Comparison of ENCODE assay signal across 10 cellular contexts in the genomic region with DNA sequence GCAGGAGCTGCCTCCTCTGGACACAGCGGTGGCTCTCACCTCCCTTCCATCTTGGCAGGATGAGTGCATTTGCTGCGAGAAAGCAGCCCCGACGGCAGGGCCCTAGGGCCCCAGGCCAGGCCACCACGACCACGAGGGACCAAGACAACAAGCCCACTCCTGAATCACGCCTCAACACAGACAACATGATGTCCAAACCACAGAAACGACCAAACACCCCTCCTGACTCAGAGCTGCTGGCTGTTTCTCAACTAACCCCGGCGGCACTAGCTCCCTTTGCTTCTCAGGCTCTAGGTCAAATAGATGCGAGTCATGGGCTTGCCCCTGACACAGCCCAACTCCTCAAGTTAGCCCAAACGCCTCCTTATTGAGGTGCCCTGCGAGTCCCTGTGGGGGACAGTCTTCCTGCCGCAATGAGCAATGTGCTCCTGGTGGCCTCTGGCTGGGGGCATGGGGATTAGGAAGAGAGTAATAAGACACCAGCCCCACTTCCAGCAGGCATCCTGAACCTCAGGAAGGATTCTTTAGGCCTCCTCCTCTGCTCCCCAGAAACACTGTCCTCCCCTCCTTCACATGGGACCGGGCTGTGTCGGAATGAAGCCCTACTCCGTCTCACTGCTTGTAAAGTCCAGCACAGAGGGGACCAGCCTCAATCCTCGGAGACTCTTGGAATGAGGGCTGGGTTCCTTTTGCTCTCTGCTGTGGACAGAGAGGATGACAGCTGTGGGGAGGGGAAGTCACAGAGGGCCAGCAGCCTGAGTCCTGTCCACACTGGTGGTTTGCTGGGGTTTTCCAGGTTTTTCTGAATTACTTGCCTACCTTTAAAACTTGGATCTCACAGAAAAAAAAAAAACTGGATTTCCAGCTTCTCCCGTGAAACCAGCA. TPM values are rescaled to one million over a fixed set of nuclear protein-coding genes. Genes with fewer than 3 reads are reported as not detected.
A peak's percentile ranks its signal among the peaks of the same experiment; 100 is the strongest.
DNase-seq lines count a peak whose midpoint lies in the region; ATAC-seq and TF ChIP-seq lines count a peak whose summit lies in the region.
"Had no signal": no experiment of that assay in that cellular context is flagged by ENCODE, and none has a peak within 500 bp of the region (broad histone marks: within the 10 kb centered on the region; RNA-seq: fewer than 3 reads in every experiment).

No MANE protein-coding gene starts in this region.

- H3K27ac Mint-ChIP-seq in naive thymus-derived CD8-positive, alpha-beta T cell = peak overlapping the region in 2 of 10 donors; percentile 37 to 80

- H3K4me1 ChIP-seq in BLaER1 treated with 17β-estradiol and CSF1 and Interleukin-3, amounts not matched to agents 10 nM and 100 nM = peaks cover 76 to 97% (median 88%) of the 10 kb centered on the region in 10 experiments
- H3K4me1 ChIP-seq in HUES64 (ENCODE audit: insufficient read depth, low read length) = peaks cover 8% of the 10 kb centered on the region; the same call in 1 of the 2 replicates
- no peaks in the 10 kb centered on the region for H3K4me1 ChIP-seq in upper lobe of right lung

- peak overlapping the region; percentile 28 to 83 (median 60); a peak in 20 of 22 replicates for H3K27ac ChIP-seq in BLaER1 treated with 17β-estradiol and CSF1 and Interleukin-3, amounts not matched to agents 10 nM and 100 nM
- H3K27ac ChIP-seq in HUES64 (ENCODE audit: low read depth, low read length) = no peak overlapping the region
- no peak overlapping the region for H3K27ac ChIP-seq in upper lobe of right lung

- no peaks in the 10 kb centered on the region for H3K9me3 Mint-ChIP-seq in naive thymus-derived CD8-positive, alpha-beta T cell

- WGBS in HUES64 = 90% methylated on average over 18 of the region's 19 CpGs

- no peaks in the 10 kb centered on the region for H3K27me3 Mint-ChIP-seq in naive thymus-derived CD8-positive, alpha-beta T cell

- DNase-seq in astrocyte of the hippocampus (ENCODE audit: low read depth, low spot score) (peak; percentile 62), myocyte (ENCODE audit: low read depth) (peak; percentile 78), Kasumi-1 (lab: John Stamatoyannopoulos, UW) (no peak), upper lobe of right lung (no peak), NCI-H1105 treated with DMSO at 0.1 percent for 48 hours (lab: John Stamatoyannopoulos, UW) (no peak)
- no peak for DNase-seq in naive thymus-derived CD8-positive, alpha-beta T cell
- DNase-seq: midbrain had no signal

- intact Hi-C loops in upper lobe of right lung (cut with DNase I) = no loop called here

- peak overlapping the region; percentile 49 to 79 (median 62); a peak in 20 of 22 replicates for H3K9ac ChIP-seq in BLaER1 treated with 17β-estradiol and CSF1 and Interleukin-3, amounts not matched to agents 10 nM and 100 nM
- H3K9ac ChIP-seq in HUES64 (ENCODE audit: low read depth, low read length) = peak overlapping the region; percentile 38; the same call in 1 of the 2 replicates

- peaks cover 19 to 50% (median 31%) of the 10 kb centered on the region in 4 donors for H3K4me1 Mint-ChIP-seq in naive thymus-derived CD8-positive, alpha-beta T cell

- no peaks in the 10 kb centered on the region for H3K9me3 ChIP-seq in BLaER1 treated with 17β-estradiol and CSF1 and Interleukin-3, amounts not matched to agents 10 nM and 100 nM (replicated peaks in 1 of 11)
- no peaks in the 10 kb centered on the region for H3K9me3 ChIP-seq in HUES64 (ENCODE audit: insufficient read depth, low read depth, low read length)
- no peaks in the 10 kb centered on the region for H3K9me3 ChIP-seq in upper lobe of right lung

- H3K4me3 Mint-ChIP-seq in naive thymus-derived CD8-positive, alpha-beta T cell = no peak overlapping the region

- POLR2A ChIA-PET in naive thymus-derived CD8-positive, alpha-beta T cell (lab: Charles Lee) = interaction anchor here (0.7 kb wide), 1 partner anchor 22 kb away, joined by 3 read pairs; no protein-coding TSS in a partner anchor

- H3K4me3 ChIP-seq in BLaER1 treated with 17β-estradiol and CSF1 and Interleukin-3, amounts not matched to agents 10 nM and 100 nM = no peak overlapping the region
- H3K4me3 ChIP-seq in HUES64 (ENCODE audit: low read length) = no peak overlapping the region
- no peak overlapping the region for H3K4me3 ChIP-seq in upper lobe of right lung

- no peak for TF ChIP-seq CTCF in upper lobe of right lung (IDR thresholded peaks at IDR 0.05)

- peaks cover 0 to 54% (median 0%) of the 10 kb centered on the region in 3 donors for H3K36me3 Mint-ChIP-seq in naive thymus-derived CD8-positive, alpha-beta T cell

- ATAC-seq in upper lobe of right lung = no peak
- no peak for ATAC-seq in naive thymus-derived CD8-positive, alpha-beta T cell

- H4K20me1 ChIP-seq in BLaER1 treated with 17β-estradiol and CSF1 and Interleukin-3, amounts not matched to agents 10 nM and 100 nM = peaks cover 79 to 100% (median 98%) of the 10 kb centered on the region in 11 experiments

- peaks cover 83 to 98% (median 94%) of the 10 kb centered on the region in 11 experiments for H3K36me3 ChIP-seq in BLaER1 treated with 17β-estradiol and CSF1 and Interleukin-3, amounts not matched to agents 10 nM and 100 nM
- H3K36me3 ChIP-seq in HUES64 (ENCODE audit: insufficient read depth, low read length) (peaks cover 77% of the 10 kb centered on the region), upper lobe of right lung (peaks cover 40% of the 10 kb centered on the region)

- H3K4me2 ChIP-seq in BLaER1 treated with 17β-estradiol and CSF1 and Interleukin-3, amounts not matched to agents 10 nM and 100 nM = peak overlapping the region; percentile 89 to 99 (median 95)

- no peaks in the 10 kb centered on the region for H3K27me3 ChIP-seq in BLaER1 treated with 17β-estradiol and CSF1 and Interleukin-3, amounts not matched to agents 10 nM and 100 nM
- H3K27me3 ChIP-seq in HUES64 (ENCODE audit: insufficient read depth, low read length) = no peaks in the 10 kb centered on the region
- H3K27me3 ChIP-seq in upper lobe of right lung = no peaks in the 10 kb centered on the region

RNA-seq across cellular contexts. Expression of gene ATF5, which starts 6.9 kb away (rescaled TPM):
- 12.8 TPM for polyA plus RNA-seq in HUES64 (2013, experiment 1 of 2)
- 8.6 TPM for polyA plus RNA-seq in HUES64 (2013, experiment 2 of 2)
- total RNA-seq in myocyte = 31.9 and 32.8 TPM in 2 replicates
- polyA plus RNA-seq in myocyte (2012) = 66.8 TPM
- total RNA-seq in upper lobe of right lung = 14.1 TPM
- total RNA-seq in naive thymus-derived CD8-positive, alpha-beta T cell = 1 to 10 TPM; 8.4 to 9.2 TPM
- under 1 TPM; 0.71 to 0.97 (median 0.84) TPM for polyA plus RNA-seq in naive thymus-derived CD8-positive, alpha-beta T cell

RNA-seq across cellular contexts. Expression of gene NUP62, which starts 7.2 kb away (rescaled TPM):
- polyA plus RNA-seq in HUES64 (2013, experiment 1 of 2) = 85.9 TPM
- 84.8 TPM for polyA plus RNA-seq in HUES64 (2013, experiment 2 of 2)
- 52.2 and 54.1 TPM in 2 replicates for total RNA-seq in myocyte
- polyA plus RNA-seq in myocyte (2012) = 40.0 TPM
- 39.3 TPM for total RNA-seq in upper lobe of right lung
- 10 to 100 TPM; 53.9 to 61.4 TPM for total RNA-seq in naive thymus-derived CD8-positive, alpha-beta T cell
- 10 to 100 TPM; 38.5 to 54.5 (median 49.1) TPM for polyA plus RNA-seq in naive thymus-derived CD8-positive, alpha-beta T cell

RNA-seq across cellular contexts. Expression of gene IL4I1, which starts 25.4 kb away (rescaled TPM):
- polyA plus RNA-seq in HUES64 (2013, experiment 1 of 2) = 0.60 TPM
- polyA plus RNA-seq in HUES64 (2013, experiment 2 of 2) = 0.25 TPM
- total RNA-seq in myocyte (0.35 and 0.83 TPM in 2 replicates), upper lobe of right lung (1.8 TPM)
- 0.32 TPM for polyA plus RNA-seq in myocyte (2012)
- 1 to 10 TPM in 1 of 2 experiments, under 1 TPM in 1; 0.85 to 1.1 TPM for total RNA-seq in naive thymus-derived CD8-positive, alpha-beta T cell
- under 1 TPM; 0.24 to 0.26 (median 0.25) TPM for polyA plus RNA-seq in naive thymus-derived CD8-positive, alpha-beta T cell

RNA-seq across cellular contexts. Expression of gene SIGLEC11, which starts 38.9 kb away (rescaled TPM):
- polyA plus RNA-seq in HUES64 (2013, experiment 1 of 2) = not detected
- polyA plus RNA-seq in HUES64 (2013, experiment 2 of 2) = not detected
- not detected in 2 replicates for total RNA-seq in myocyte
- polyA plus RNA-seq in myocyte (2012) = not detected
- total RNA-seq in upper lobe of right lung = 2.5 TPM
- total RNA-seq in naive thymus-derived CD8-positive, alpha-beta T cell = not detected
- polyA plus RNA-seq in naive thymus-derived CD8-positive, alpha-beta T cell = not detected
- total RNA-seq: G401 had no signal

RNA-seq across cellular contexts. Expression of gene TBC1D17, which starts 44.6 kb away (rescaled TPM):
- 30.9 TPM for polyA plus RNA-seq in HUES64 (2013, experiment 1 of 2)
- polyA plus RNA-seq in HUES64 (2013, experiment 2 of 2) = 30.7 TPM
- 17.7 and 19.9 TPM in 2 replicates for total RNA-seq in myocyte
- polyA plus RNA-seq in myocyte (2012) = 57.0 TPM
- total RNA-seq in upper lobe of right lung = 57.1 TPM
- total RNA-seq in naive thymus-derived CD8-positive, alpha-beta T cell = 10 to 100 TPM; 92.7 to 94.0 TPM
- polyA plus RNA-seq in naive thymus-derived CD8-positive, alpha-beta T cell = 10 to 100 TPM in 2 of 3 donors, 1 to 10 TPM in 1; 8.1 to 17.7 (median 11.3) TPM

Comparison
In these comparisons a context has a peak if more than half of its experiments do, and no peak if none do; other contexts are left out.
1. H3K27ac ChIP-seq: peak in BLaER1 treated with 17β-estradiol and CSF1 and Interleukin-3, amounts not matched to agents 10 nM and 100 nM (11 of 11); none in HUES64 (single experiment) and upper lobe of right lung (single experiment).
2. DNase-seq: peak in astrocyte of the hippocampus (single experiment) and myocyte (single experiment); none in Kasumi-1 (0 of 2), upper lobe of right lung (single experiment), naive thymus-derived CD8-positive, alpha-beta T cell (0 of 10) and NCI-H1105 treated with DMSO at 0.1 percent for 48 hours (single experiment).